ENCODE assay signal across 22 cellular contexts in the genomic region with DNA sequence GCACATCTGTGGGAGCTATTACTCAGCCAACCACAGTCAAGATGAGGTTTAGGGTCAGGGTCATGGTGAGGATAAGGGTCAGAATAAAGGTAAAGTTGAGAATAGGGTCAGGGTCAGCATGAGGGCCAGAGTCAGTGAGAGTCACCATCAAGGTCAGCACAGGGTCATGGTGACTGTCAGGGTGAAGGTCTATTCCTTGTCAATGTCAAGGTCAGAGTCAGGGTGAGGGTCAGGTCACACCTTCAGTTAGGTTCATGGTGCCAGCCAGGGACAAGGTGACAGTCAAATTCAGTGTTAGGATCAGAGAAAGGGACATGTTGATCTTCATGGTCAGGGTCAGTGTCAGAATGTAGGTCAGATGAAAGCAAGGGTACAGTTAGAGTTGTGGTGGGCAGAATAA. TPM values are rescaled to one million over a fixed set of nuclear protein-coding genes. Genes with fewer than 3 reads are reported as not detected.
DNase-seq lines count a peak whose midpoint lies in the region; ATAC-seq, FAIRE-seq and TF ChIP-seq lines count a peak whose summit lies in the region.
"Had no signal": no experiment of that assay in that cellular context is flagged by ENCODE, and none has a peak within 500 bp of the region (broad histone marks: within the 10 kb centered on the region; RNA-seq: fewer than 3 reads in every experiment).

No MANE protein-coding gene starts in this region.

- H3K9ac ChIP-seq in HepG2 (ENCODE audit: insufficient read depth, low read depth, low read length): no peak overlapping the region
- H3K9ac ChIP-seq in mesendoderm (ENCODE audit: low read length): no peak overlapping the region
- H3K9ac ChIP-seq: BLaER1 had no signal

- peaks cover 0 to 3% of the 10 kb centered on the region in 2 donors for H3K9me3 Mint-ChIP-seq in activated naive CD4-positive, alpha-beta T cell treated with anti-CD3 and anti-CD28 coated beads, Interleukin-2, amount 50 U/mL, for 72 hours
- H3K9me3 Mint-ChIP-seq: CD8-positive, alpha-beta T cell; HFFc6 had no signal

- H3K36me3 ChIP-seq in HepG2 (replicated peaks in 1 of 2; ENCODE audit: control insufficient read depth in 1 of 2, insufficient read depth in 2 of 2, low read length in 2 of 2) (no peaks in the 10 kb centered on the region; a peak in 1 of 5 replicates), right lobe of liver (no peaks in the 10 kb centered on the region), mesendoderm (ENCODE audit: control insufficient read depth, insufficient read depth, low read length) (no peaks in the 10 kb centered on the region)
- H3K36me3 ChIP-seq: BLaER1, HAP-1 had no signal

- H3K27me3 ChIP-seq in HepG2 (ENCODE audit: control insufficient read depth in 1 of 2, insufficient read depth in 2 of 2, low read length in 2 of 2) (no peaks in the 10 kb centered on the region; a peak in 1 of 5 replicates), right lobe of liver (no peaks in the 10 kb centered on the region), mesendoderm (ENCODE audit: insufficient read depth, low read length, poor library complexity) (no peaks in the 10 kb centered on the region)
- H3K27me3 ChIP-seq: BLaER1 had no signal

- no TSS peak for BruUV-seq in HepG2 (replicated peaks; lab: Mats Ljungman, UMichigan)

- DNase-seq in HepG2 (ENCODE audit: low spot score) (no peak), right lobe of liver (no peak), mesendoderm (no peak), urothelium cell line (ENCODE audit: low spot score) (no peak)
- no peak for DNase-seq in activated naive CD4-positive, alpha-beta T cell treated with anti-CD3 and anti-CD28 coated beads, Interleukin-2, amount 50 U/mL, for 72 hours (ENCODE audit: low spot score in 2 of 2)
- DNase-seq: Caco-2; CD4-positive, CD25-positive, alpha-beta regulatory T cell; CD8-positive, alpha-beta T cell; DMS153; DND-41; GOT3; HFFc6 had no signal

- H3K36me3 Mint-ChIP-seq in activated naive CD4-positive, alpha-beta T cell treated with anti-CD3 and anti-CD28 coated beads, Interleukin-2, amount 50 U/mL, for 72 hours: no peaks in the 10 kb centered on the region
- H3K36me3 Mint-ChIP-seq: CD4-positive, CD25-positive, alpha-beta regulatory T cell; CD8-positive, alpha-beta T cell had no signal

- no peak overlapping the region for H4K5ac ChIP-seq in mesendoderm (ENCODE audit: low read length)

- H4K20me1 ChIP-seq in HepG2 (ENCODE audit: insufficient read depth, low read length): no peaks in the 10 kb centered on the region
- H4K20me1 ChIP-seq: BLaER1 had no signal

- H3K79me2 ChIP-seq in HepG2 (ENCODE audit: insufficient read depth, low read length) (no peaks in the 10 kb centered on the region), mesendoderm (ENCODE audit: control insufficient read depth, insufficient read depth, low read length) (no peaks in the 10 kb centered on the region)

- no peak overlapping the region for H2BK120ac ChIP-seq in mesendoderm (ENCODE audit: low read depth, low read length)

- no peaks in the 10 kb centered on the region for H3K9me3 ChIP-seq in HepG2 (ENCODE audit: low read length)
- H3K9me3 ChIP-seq in right lobe of liver: no peaks in the 10 kb centered on the region
- H3K9me3 ChIP-seq: Caco-2 had no signal

- H4K8ac ChIP-seq in mesendoderm (ENCODE audit: low read depth, low read length): no peak overlapping the region

- H2AK5ac ChIP-seq in mesendoderm (ENCODE audit: low read length): no peak overlapping the region

- H3K79me1 ChIP-seq in mesendoderm (ENCODE audit: low read length): no peaks in the 10 kb centered on the region

- H3K56ac ChIP-seq in mesendoderm (ENCODE audit: low read length): no peak overlapping the region

- no peak overlapping the region for H3K4me3 ChIP-seq in HepG2 (replicated peaks in 1 of 3; ENCODE audit: insufficient read depth in 1 of 3, low read depth in 2 of 3, low read length in 3 of 3)
- H3K4me3 ChIP-seq in right lobe of liver: no peak overlapping the region
- H3K4me3 ChIP-seq in mesendoderm (ENCODE audit: low read length): no peak overlapping the region
- H3K4me3 ChIP-seq: BLaER1, HAP-1 had no signal

- H2BK15ac ChIP-seq in mesendoderm (replicated peaks; ENCODE audit: low read depth): no peak overlapping the region

- peak overlapping the region; percentile 24 for H3K23ac ChIP-seq in mesendoderm (ENCODE audit: low read length)

- no peak overlapping the region for H3K27ac ChIP-seq in HepG2 (ENCODE audit: extremely low read length, insufficient read depth, low read length)
- H3K27ac ChIP-seq in right lobe of liver: no peak overlapping the region
- H3K27ac ChIP-seq in mesendoderm (ENCODE audit: low read depth, low read length): no peak overlapping the region
- H3K27ac ChIP-seq: 22Rv1, BLaER1, C4-2B had no signal

- TF ChIP-seq CTCF in HepG2 (CRISPR knock-in tag; IDR thresholded peaks at IDR 0.05) (no peak), right lobe of liver (IDR thresholded peaks at IDR 0.05) (no peak)

- no peak for TF ChIP-seq EP300 in HepG2 (IDR thresholded peaks at IDR 0.05; ENCODE audit: low read depth in 2 of 2, low read length in 2 of 2)
- TF ChIP-seq EP300 in HepG2 (CRISPR knock-in tag; IDR thresholded peaks at IDR 0.05; ENCODE audit: borderline replicate concordance): no peak

- POLR2A ChIA-PET in HepG2 (lab: Yijun Ruan, JAX): no interaction called here

- no peak for TF ChIP-seq RAD21 in HepG2 (CRISPR knock-in tag; IDR thresholded peaks at IDR 0.05)

- ATAC-seq in HepG2 (no peak), right lobe of liver (no peak), GM19023 (IDR thresholded peaks at IDR 0.05; ENCODE audit: unreplicated experiment) (no peak)
- ATAC-seq in activated naive CD4-positive, alpha-beta T cell treated with anti-CD3 and anti-CD28 coated beads, Interleukin-2, amount 50 U/mL, for 72 hours: no peak
- ATAC-seq: CD8-positive, alpha-beta T cell had no signal

- no peak overlapping the region for H3K4me2 ChIP-seq in HepG2 (ENCODE audit: low read depth, low read length)
- no peak overlapping the region for H3K4me2 ChIP-seq in mesendoderm (ENCODE audit: low read length)
- H3K4me2 ChIP-seq: BLaER1 had no signal

- H3K4me1 ChIP-seq in HepG2 (ENCODE audit: insufficient read depth, low read length) (peaks cover 9% of the 10 kb centered on the region; the same call in 1 of the 2 replicates), right lobe of liver (no peaks in the 10 kb centered on the region), mesendoderm (ENCODE audit: control insufficient read depth, low read depth, low read length) (no peaks in the 10 kb centered on the region)
- H3K4me1 ChIP-seq: Caco-2, HAP-1 had no signal

- H3K18ac ChIP-seq in mesendoderm (ENCODE audit: low read length): no peak overlapping the region

- FAIRE-seq in HepG2 (lab: Jason Lieb, UNC) (no peak), urothelium cell line (lab: Jason Lieb, UNC) (peak; percentile 17)
- FAIRE-seq: A204.1, G401.6, GM12892, H54 had no signal

- H3K4ac ChIP-seq in mesendoderm (ENCODE audit: low read depth, low read length): no peak overlapping the region

- H2AFZ ChIP-seq in HepG2 (ENCODE audit: low read length): no peak overlapping the region

- no peak for TF ChIP-seq POLR2A in HepG2 (IDR thresholded peaks at IDR 0.05; ENCODE audit: insufficient read depth in 1 of 2, low read depth in 2 of 2, low read length in 2 of 2)
- no peak for TF ChIP-seq POLR2A in right lobe of liver (IDR thresholded peaks at IDR 0.05)

- in situ Hi-C loops in HepG2 (cut with HindIII; ENCODE audit: extremely low pct_ligation_motif_present, low pct_unique_long_range_greater_than_20kb): no loop called here

- CTCF ChIA-PET in HepG2 (lab: Yijun Ruan, JAX; ENCODE audit: low intra/inter-chr PET ratio, low total read pairs): no interaction called here

- H2BK5ac ChIP-seq in mesendoderm (ENCODE audit: low read length): no peak overlapping the region

- intact Hi-C loops in HepG2 (cut with micrococcal nuclease; ENCODE audit: unreplicated experiment): no loop called here
- intact Hi-C loops in right lobe of liver (cut with DNase I): no loop called here

- no peak overlapping the region for H3K27ac Mint-ChIP-seq in activated naive CD4-positive, alpha-beta T cell treated with anti-CD3 and anti-CD28 coated beads, Interleukin-2, amount 50 U/mL, for 72 hours
- H3K27ac Mint-ChIP-seq: B cell; CD8-positive, alpha-beta T cell; HFFc6 had no signal

RNA-seq across cellular contexts. Expression of a gene that starts 14.1 kb away (rescaled TPM):
- total RNA-seq in HepG2 (2016; rRNA removed; fragmentation: Illumina TruSeq; extraction: Trizol) (135 and 143 TPM in 2 replicates), right lobe of liver (10 to 100 TPM; 45.2 to 83.4 (median 66.7) TPM)
- 121 and 142 TPM in 2 replicates for total RNA-seq in HepG2 (2016; cell fraction: cytosol; rRNA removed; fragmentation: Illumina TruSeq; extraction: Trizol; ENCODE audit: low read depth)
- 140 and 157 TPM in 2 replicates for total RNA-seq in HepG2 (2016; cell fraction: insoluble cytoplasmic fraction; rRNA removed; fragmentation: Illumina TruSeq; extraction: Trizol)
- 117 and 135 TPM in 2 replicates for total RNA-seq in HepG2 (2016; cell fraction: membrane; rRNA removed; fragmentation: Illumina TruSeq; extraction: Trizol)
- 60.4 and 60.7 TPM in 2 replicates for total RNA-seq in HepG2 (2016; cell fraction: nucleus; rRNA removed; fragmentation: Illumina TruSeq; extraction: Trizol)
- 153 and 162 TPM in 2 replicates for polyA plus RNA-seq in HepG2 (2011; rRNA removed)
- 180 and 315 TPM in 2 replicates for polyA plus RNA-seq in HepG2 (2011; cell fraction: cytosol; rRNA removed)
- polyA plus RNA-seq in HepG2 (2011; cell fraction: nucleus; rRNA removed): 97.9 and 112 TPM in 2 replicates
- polyA plus RNA-seq in HepG2 (2012): 131 and 143 TPM in 2 replicates
- 161 and 177 TPM in 2 replicates for polyA plus RNA-seq in HepG2 (2016; cell fraction: cytosol; fragmentation: Illumina TruSeq; extraction: Trizol; ENCODE audit: low read depth)
- 160 and 176 TPM in 2 replicates for polyA plus RNA-seq in HepG2 (2016; cell fraction: insoluble cytoplasmic fraction; fragmentation: Illumina TruSeq; extraction: Trizol; ENCODE audit: low read depth)
- polyA plus RNA-seq in HepG2 (2016; cell fraction: membrane; fragmentation: Illumina TruSeq; extraction: Trizol; ENCODE audit: low read depth): 136 TPM in 2 replicates
- polyA plus RNA-seq in HepG2 (2016; cell fraction: nucleus; fragmentation: Illumina TruSeq; extraction: Trizol; ENCODE audit: insufficient read depth, low read depth): 98.7 and 110 TPM in 2 replicates
- 157 and 159 TPM in 2 replicates for polyA minus RNA-seq in HepG2 (2011; rRNA and poly(A)+ RNA removed; ENCODE audit: low replicate concordance)
- polyA minus RNA-seq in HepG2 (2011; cell fraction: cytosol; rRNA and poly(A)+ RNA removed): 50.6 and 68.1 TPM in 2 replicates
- polyA minus RNA-seq in HepG2 (2011; cell fraction: nucleus; rRNA and poly(A)+ RNA removed): 22.4 TPM in 2 replicates
- 190 TPM for polyA plus RNA-seq in mesendoderm (2013, experiment 1 of 2)
- 186 TPM for polyA plus RNA-seq in mesendoderm (2013, experiment 2 of 2)
- total RNA-seq in activated naive CD4-positive, alpha-beta T cell treated with anti-CD3 and anti-CD28 coated beads, Interleukin-2, amount 50 U/mL, for 72 hours: 100 to 1,000 TPM; 112 to 118 TPM

RNA-seq across cellular contexts. Expression of a gene that starts 51.2 kb away (rescaled TPM):
- total RNA-seq in HepG2 (2016; rRNA removed; fragmentation: Illumina TruSeq; extraction: Trizol) (20.8 and 22.3 TPM in 2 replicates), right lobe of liver (10 to 100 TPM; 13.7 to 32.2 (median 25.2) TPM)
- total RNA-seq in HepG2 (2016; cell fraction: cytosol; rRNA removed; fragmentation: Illumina TruSeq; extraction: Trizol; ENCODE audit: low read depth): 3.9 and 5.6 TPM in 2 replicates
- total RNA-seq in HepG2 (2016; cell fraction: insoluble cytoplasmic fraction; rRNA removed; fragmentation: Illumina TruSeq; extraction: Trizol): 19.9 and 24.0 TPM in 2 replicates
- total RNA-seq in HepG2 (2016; cell fraction: membrane; rRNA removed; fragmentation: Illumina TruSeq; extraction: Trizol): 5.5 and 7.7 TPM in 2 replicates
- total RNA-seq in HepG2 (2016; cell fraction: nucleus; rRNA removed; fragmentation: Illumina TruSeq; extraction: Trizol): 12.6 and 14.4 TPM in 2 replicates
- polyA plus RNA-seq in HepG2 (2011; rRNA removed): 25.8 and 29.7 TPM in 2 replicates
- 14.7 and 17.8 TPM in 2 replicates for polyA plus RNA-seq in HepG2 (2011; cell fraction: cytosol; rRNA removed)
- 19.4 and 22.1 TPM in 2 replicates for polyA plus RNA-seq in HepG2 (2011; cell fraction: nucleus; rRNA removed)
- 13.7 and 15.6 TPM in 2 replicates for polyA plus RNA-seq in HepG2 (2012)
- 4.0 and 4.5 TPM in 2 replicates for polyA plus RNA-seq in HepG2 (2016; cell fraction: cytosol; fragmentation: Illumina TruSeq; extraction: Trizol; ENCODE audit: low read depth)
- polyA plus RNA-seq in HepG2 (2016; cell fraction: insoluble cytoplasmic fraction; fragmentation: Illumina TruSeq; extraction: Trizol; ENCODE audit: low read depth): 14.1 and 16.1 TPM in 2 replicates
- 3.7 and 3.8 TPM in 2 replicates for polyA plus RNA-seq in HepG2 (2016; cell fraction: membrane; fragmentation: Illumina TruSeq; extraction: Trizol; ENCODE audit: low read depth)
- polyA plus RNA-seq in HepG2 (2016; cell fraction: nucleus; fragmentation: Illumina TruSeq; extraction: Trizol; ENCODE audit: insufficient read depth, low read depth): 29.6 and 30.0 TPM in 2 replicates
- 30.5 and 51.3 TPM in 2 replicates for polyA minus RNA-seq in HepG2 (2011; rRNA and poly(A)+ RNA removed; ENCODE audit: low replicate concordance)
- 14.4 and 19.8 TPM in 2 replicates for polyA minus RNA-seq in HepG2 (2011; cell fraction: cytosol; rRNA and poly(A)+ RNA removed)
- polyA minus RNA-seq in HepG2 (2011; cell fraction: nucleus; rRNA and poly(A)+ RNA removed): 16.4 and 18.4 TPM in 2 replicates
- 13.1 TPM for polyA plus RNA-seq in mesendoderm (2013, experiment 1 of 2)
- 14.1 TPM for polyA plus RNA-seq in mesendoderm (2013, experiment 2 of 2)
- 10 to 100 TPM; 16.4 to 26.3 TPM for total RNA-seq in activated naive CD4-positive, alpha-beta T cell treated with anti-CD3 and anti-CD28 coated beads, Interleukin-2, amount 50 U/mL, for 72 hours
